ENCODE assay signal across 19 cellular contexts in the genomic region with DNA sequence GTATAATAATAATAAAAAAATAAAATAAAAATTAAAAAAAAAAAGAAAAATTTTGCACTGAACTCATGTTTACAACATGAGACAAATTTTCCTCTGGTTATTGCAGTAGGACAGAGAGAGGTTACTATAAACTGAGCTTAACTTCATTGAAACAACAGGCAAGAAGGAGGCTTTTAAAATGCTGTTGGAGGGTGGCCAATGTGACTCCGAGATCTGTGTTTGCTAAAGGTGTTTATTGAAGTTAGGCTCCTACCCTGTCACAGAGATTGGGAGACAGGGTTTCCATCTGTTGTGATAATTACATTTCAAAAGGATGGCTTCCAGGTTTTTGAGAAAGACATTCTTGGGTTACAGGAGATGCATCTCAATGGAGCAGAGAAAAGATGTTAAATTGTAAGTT.
"Had no signal": no experiment of that assay in that cellular context is flagged by ENCODE, and none has a peak within 500 bp of the region (broad histone marks: within the 10 kb centered on the region; RNA-seq: fewer than 3 reads in every experiment).

No MANE protein-coding gene starts in this region.

- H3K9me3 ChIP-seq: gastrocnemius medialis, psoas muscle, vagina had no signal

- DNase-seq: activated CD4-positive, alpha-beta T cell treated with anti-CD3 and anti-CD28 coated beads, Interleukin-2, amount 50 U/mL, for 4 hours; activated effector memory CD4-positive, alpha-beta T cell treated with anti-CD3 and anti-CD28 coated beads, Interleukin-2, amount 50 U/mL, for 16 hours; activated naive CD4-positive, alpha-beta T cell treated with anti-CD3 and anti-CD28 coated beads, Interleukin-2, amount 50 U/mL, for 16 hours; activated T-cell treated with anti-CD3 and anti-CD28 coated beads, Interleukin-2, amount 50 U/mL, for 72 hours; aorta; gastrocnemius medialis; head of caudate nucleus; immature natural killer cell; kidney glomerular epithelial cell; left ventricle myocardium superior; psoas muscle; right cardiac atrium; stimulated activated naive CD8-positive, alpha-beta T cell treated with anti-CD3 and anti-CD28 coated beads, Interleukin-15, Interleukin-2, amounts not matched to agents 100 U/mL and 50 U/mL, for 24 hours; trophoblast cell had no signal

- H3K36me3 Mint-ChIP-seq: immature natural killer cell, neural progenitor cell had no signal

- H3K4me1 ChIP-seq: gastrocnemius medialis, neural progenitor cell, psoas muscle, vagina had no signal

- H3K4me2 ChIP-seq: neural progenitor cell had no signal

- H3K27me3 Mint-ChIP-seq: central memory CD8-positive, alpha-beta T cell had no signal

- H3K36me3 ChIP-seq: gastrocnemius medialis, neural progenitor cell, vagina had no signal

- H3K4me1 Mint-ChIP-seq: central memory CD8-positive, alpha-beta T cell; immature natural killer cell; neural progenitor cell had no signal

- ATAC-seq: activated T-cell treated with anti-CD3 and anti-CD28 coated beads, Interleukin-2, amount 50 U/mL, for 72 hours; esophagus mucosa; gastrocnemius medialis; left ventricle myocardium superior; psoas muscle; right cardiac atrium; stimulated activated naive CD8-positive, alpha-beta T cell treated with anti-CD3 and anti-CD28 coated beads, Interleukin-15, Interleukin-2, amounts not matched to agents 100 U/mL and 50 U/mL, for 24 hours had no signal

- H3K27ac ChIP-seq: coronary artery, gastrocnemius medialis, neural progenitor cell, psoas muscle, vagina had no signal

- H3K27ac Mint-ChIP-seq: activated T-cell treated with anti-CD3 and anti-CD28 coated beads, Interleukin-2, amount 50 U/mL, for 72 hours; immature natural killer cell; neural progenitor cell had no signal

- H3K4me3 ChIP-seq: coronary artery, gastrocnemius medialis, neural progenitor cell, psoas muscle, vagina had no signal

- H3K4me3 Mint-ChIP-seq: activated T-cell treated with anti-CD3 and anti-CD28 coated beads, Interleukin-2, amount 50 U/mL, for 72 hours; central memory CD8-positive, alpha-beta T cell; immature natural killer cell; neural progenitor cell had no signal

- H3K27me3 ChIP-seq: gastrocnemius medialis, vagina had no signal

- H2AFZ ChIP-seq: neural progenitor cell had no signal
